ENCODE assay signal across 1 cellular context in genomic region chr9:99222416-99223280, GRCh38.
TF ChIP-seq lines count a peak whose summit lies in the region.

No MANE protein-coding gene starts in this region.

TF ChIP-seq in K562, 482 proteins besides CTCF, POLR2A, EP300 and RAD21 (continued from another document and continues in another):
- TF ChIP-seq CHD7 (IDR thresholded peaks at IDR 0.05; ENCODE audit: low read depth, low read length) (no peak), ZNF830 (CRISPR knock-in tag; IDR thresholded peaks at IDR 0.05) (no peak), RBM22 (IDR thresholded peaks at IDR 0.05; ENCODE audit: low read depth, low read length, poor library complexity, severe bottlenecking) (no peak), TRIM28 (IDR thresholded peaks at IDR 0.05) (no peak), VEZF1 (CRISPR knock-in tag; IDR thresholded peaks at IDR 0.05) (no peak), RBFOX2 (IDR thresholded peaks at IDR 0.05; ENCODE audit: low read depth, low read length) (peak; percentile 64), CREB5 (CRISPR knock-in tag; IDR thresholded peaks at IDR 0.05) (no peak), RCOR1 (IDR thresholded peaks at IDR 0.05; ENCODE audit: borderline replicate concordance in 1 of 2, low read depth in 2 of 2, low read length in 2 of 2) (no peak), FOS (IDR thresholded peaks at IDR 0.05; ENCODE audit: extremely low read depth, insufficient read length) (no peak), CBX2 (IDR thresholded peaks at IDR 0.05; ENCODE audit: insufficient read depth, low read length, poor library complexity, severe bottlenecking) (no peak), ZNF699 (CRISPR knock-in tag; IDR thresholded peaks at IDR 0.05; ENCODE audit: insufficient replicate concordance) (no peak), L3MBTL2 (IDR thresholded peaks at IDR 0.05) (no peak), RUNX1 (IDR thresholded peaks at IDR 0.05; ENCODE audit: low read depth) (no peak), NFIC (IDR thresholded peaks at IDR 0.05) (no peak), NFRKB (IDR thresholded peaks at IDR 0.05; ENCODE audit: low read depth) (peak; percentile 53; the same call in 1 of the 2 replicates), MCM2 (IDR thresholded peaks at IDR 0.05; ENCODE audit: low read depth) (no peak), DACH1 (IDR thresholded peaks at IDR 0.05; ENCODE audit: partially characterized antibody) (no peak), CHD1 (IDR thresholded peaks at IDR 0.05; ENCODE audit: low read length) (peak; percentile 58), ZNF561 (CRISPR knock-in tag; conservative IDR thresholded peaks at IDR 0.05) (no peak), CREB3L1 (IDR thresholded peaks at IDR 0.05; ENCODE audit: borderline replicate concordance, low read depth) (no peak), ZNF282 (CRISPR knock-in tag; IDR thresholded peaks at IDR 0.05) (no peak), ASH1L (IDR thresholded peaks at IDR 0.05; ENCODE audit: borderline replicate concordance, low read depth, partially characterized antibody) (no peak), SMAD3 (CRISPR knock-in tag; conservative IDR thresholded peaks at IDR 0.05) (no peak)
- TF ChIP-seq, protein P1, sequence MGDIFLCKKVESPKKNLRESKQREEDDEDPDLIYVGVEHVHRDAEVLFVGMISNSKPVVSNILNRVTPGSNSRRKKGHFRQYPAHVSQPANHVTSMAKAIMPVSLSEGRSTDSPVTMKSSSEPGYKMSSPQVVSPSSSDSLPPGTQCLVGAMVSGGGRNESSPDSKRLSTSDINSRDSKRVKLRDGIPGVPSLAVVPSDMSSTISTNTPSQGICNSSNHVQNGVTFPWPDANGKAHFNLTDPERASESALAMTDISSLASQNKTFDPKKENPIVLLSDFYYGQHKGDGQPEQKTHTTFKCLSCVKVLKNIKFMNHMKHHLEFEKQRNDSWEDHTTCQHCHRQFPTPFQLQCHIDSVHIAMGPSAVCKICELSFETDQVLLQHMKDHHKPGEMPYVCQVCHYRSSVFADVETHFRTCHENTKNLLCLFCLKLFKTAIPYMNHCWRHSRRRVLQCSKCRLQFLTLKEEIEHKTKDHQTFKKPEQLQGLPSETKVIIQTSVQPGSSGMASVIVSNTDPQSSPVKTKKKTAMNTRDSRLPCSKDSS (IDR thresholded peaks at IDR 0.05; ENCODE audit: low read depth, partially characterized antibody), result no peak
- TF ChIP-seq, protein P2, sequence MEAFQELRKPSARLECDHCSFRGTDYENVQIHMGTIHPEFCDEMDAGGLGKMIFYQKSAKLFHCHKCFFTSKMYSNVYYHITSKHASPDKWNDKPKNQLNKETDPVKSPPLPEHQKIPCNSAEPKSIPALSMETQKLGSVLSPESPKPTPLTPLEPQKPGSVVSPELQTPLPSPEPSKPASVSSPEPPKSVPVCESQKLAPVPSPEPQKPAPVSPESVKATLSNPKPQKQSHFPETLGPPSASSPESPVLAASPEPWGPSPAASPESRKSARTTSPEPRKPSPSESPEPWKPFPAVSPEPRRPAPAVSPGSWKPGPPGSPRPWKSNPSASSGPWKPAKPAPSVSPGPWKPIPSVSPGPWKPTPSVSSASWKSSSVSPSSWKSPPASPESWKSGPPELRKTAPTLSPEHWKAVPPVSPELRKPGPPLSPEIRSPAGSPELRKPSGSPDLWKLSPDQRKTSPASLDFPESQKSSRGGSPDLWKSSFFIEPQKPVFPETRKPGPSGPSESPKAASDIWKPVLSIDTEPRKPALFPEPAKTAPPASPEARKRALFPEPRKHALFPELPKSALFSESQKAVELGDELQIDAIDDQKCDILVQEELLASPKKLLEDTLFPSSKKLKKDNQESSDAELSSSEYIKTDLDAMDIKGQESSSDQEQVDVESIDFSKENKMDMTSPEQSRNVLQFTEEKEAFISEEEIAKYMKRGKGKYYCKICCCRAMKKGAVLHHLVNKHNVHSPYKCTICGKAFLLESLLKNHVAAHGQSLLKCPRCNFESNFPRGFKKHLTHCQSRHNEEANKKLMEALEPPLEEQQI (IDR thresholded peaks at IDR 0.05), result peak; percentile 6; the same call in 1 of the 2 replicates
- TF ChIP-seq, protein P3, sequence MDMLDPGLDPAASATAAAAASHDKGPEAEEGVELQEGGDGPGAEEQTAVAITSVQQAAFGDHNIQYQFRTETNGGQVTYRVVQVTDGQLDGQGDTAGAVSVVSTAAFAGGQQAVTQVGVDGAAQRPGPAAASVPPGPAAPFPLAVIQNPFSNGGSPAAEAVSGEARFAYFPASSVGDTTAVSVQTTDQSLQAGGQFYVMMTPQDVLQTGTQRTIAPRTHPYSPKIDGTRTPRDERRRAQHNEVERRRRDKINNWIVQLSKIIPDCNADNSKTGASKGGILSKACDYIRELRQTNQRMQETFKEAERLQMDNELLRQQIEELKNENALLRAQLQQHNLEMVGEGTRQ (CRISPR knock-in tag; IDR thresholded peaks at IDR 0.05), result no peak
- TF ChIP-seq, protein P4, sequence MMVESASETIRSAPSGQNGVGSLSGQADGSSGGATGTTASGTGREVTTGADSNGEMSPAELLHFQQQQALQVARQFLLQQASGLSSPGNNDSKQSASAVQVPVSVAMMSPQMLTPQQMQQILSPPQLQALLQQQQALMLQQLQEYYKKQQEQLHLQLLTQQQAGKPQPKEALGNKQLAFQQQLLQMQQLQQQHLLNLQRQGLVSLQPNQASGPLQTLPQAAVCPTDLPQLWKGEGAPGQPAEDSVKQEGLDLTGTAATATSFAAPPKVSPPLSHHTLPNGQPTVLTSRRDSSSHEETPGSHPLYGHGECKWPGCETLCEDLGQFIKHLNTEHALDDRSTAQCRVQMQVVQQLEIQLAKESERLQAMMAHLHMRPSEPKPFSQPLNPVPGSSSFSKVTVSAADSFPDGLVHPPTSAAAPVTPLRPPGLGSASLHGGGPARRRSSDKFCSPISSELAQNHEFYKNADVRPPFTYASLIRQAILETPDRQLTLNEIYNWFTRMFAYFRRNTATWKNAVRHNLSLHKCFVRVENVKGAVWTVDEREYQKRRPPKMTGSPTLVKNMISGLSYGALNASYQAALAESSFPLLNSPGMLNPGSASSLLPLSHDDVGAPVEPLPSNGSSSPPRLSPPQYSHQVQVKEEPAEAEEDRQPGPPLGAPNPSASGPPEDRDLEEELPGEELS (CRISPR knock-in tag; IDR thresholded peaks at IDR 0.05; ENCODE audit: borderline replicate concordance), result no peak
